8 cellular contexts compared by ENCODE assay signal in genomic region chr9:113376634-113377531, GRCh38. TPM values are rescaled to one million over a fixed set of nuclear protein-coding genes. Genes with fewer than 3 reads are reported as not detected.
DNase-seq lines count a peak whose midpoint lies in the region; ATAC-seq and TF ChIP-seq lines count a peak whose summit lies in the region.

Gene HDHD3 (minus strand): TSS chr9:113376986. CDS start chr9:113374354, 2,632 bp downstream.

- no peaks in the 10 kb centered on the region for H3K27me3 Mint-ChIP-seq in activated CD4-positive, alpha-beta T cell treated with anti-CD3 and anti-CD28 coated beads, Interleukin-2, amount 10 ng/mL, durations not matched to agents 24 days and 14 days

- peak within 1 kb of the TSS; percentile 84 to 85 for H3K9ac ChIP-seq in colonic mucosa (ENCODE audit: low read depth in 2 of 2, low read length in 2 of 2)

- TF ChIP-seq CTCF in colonic mucosa (IDR thresholded peaks at IDR 0.05): no peak

- H3K4me3 Mint-ChIP-seq in activated CD4-positive, alpha-beta T cell treated with anti-CD3 and anti-CD28 coated beads, Interleukin-2, amount 10 ng/mL, durations not matched to agents 24 days and 14 days: peak within 1 kb of the TSS; percentile 92

- ATAC-seq in GM18873 (IDR thresholded peaks at IDR 0.05; ENCODE audit: low FRiP score, unreplicated experiment) (peak; percentile 70), HG03135 (IDR thresholded peaks at IDR 0.05; ENCODE audit: unreplicated experiment) (peak; percentile 72)

- H3K36me3 Mint-ChIP-seq in activated CD4-positive, alpha-beta T cell treated with anti-CD3 and anti-CD28 coated beads, Interleukin-2, amount 10 ng/mL, durations not matched to agents 24 days and 14 days (ENCODE audit: low read depth): peaks cover 14% of the 10 kb centered on the region

- no peaks in the 10 kb centered on the region for H3K79me2 ChIP-seq in ACC112 (ENCODE audit: control insufficient read depth, insufficient read depth, low read length, unreplicated experiment)

- H3K4me3 ChIP-seq in ACC112 (ENCODE audit: low read depth, low read length): peak within 1 kb of the TSS; percentile 89
- H3K4me3 ChIP-seq in colonic mucosa: peak within 1 kb of the TSS; percentile 69

- H3K27ac ChIP-seq in ACC112 (ENCODE audit: low read depth, low read length) (no peak within 1 kb of the TSS), colonic mucosa (peak within 1 kb of the TSS; percentile 89)

- H3K36me3 ChIP-seq in ACC112 (ENCODE audit: insufficient read depth, low read length) (peaks cover 10% of the 10 kb centered on the region; the same call in 1 of the 2 replicates), colonic mucosa (peaks cover 8% of the 10 kb centered on the region)

- H3K9me3 Mint-ChIP-seq in activated CD4-positive, alpha-beta T cell treated with anti-CD3 and anti-CD28 coated beads, Interleukin-2, amount 10 ng/mL, durations not matched to agents 24 days and 14 days: no peaks in the 10 kb centered on the region

- no peaks in the 10 kb centered on the region for H3K27me3 ChIP-seq in ACC112 (ENCODE audit: insufficient read depth, low read length)
- H3K27me3 ChIP-seq in colonic mucosa: no peaks in the 10 kb centered on the region

- peak; percentile 62 for DNase-seq in NCI-H345 treated with DMSO at 0.1 percent for 48 hours (lab: John Stamatoyannopoulos, UW; ENCODE audit: unreplicated experiment)
- DNase-seq in activated CD4-positive, alpha-beta T cell treated with anti-CD3 and anti-CD28 coated beads, Interleukin-2, amount 10 ng/mL, durations not matched to agents 24 days and 14 days: peak; percentile 95
- peak; percentile 92 for DNase-seq in colonic mucosa
- peak; percentile 93 for DNase-seq in left kidney (ENCODE audit: low read depth, low spot score)
- DNase-seq in stimulated activated CD4-positive, alpha-beta T cell treated with anti-CD3 and anti-CD28 coated beads, Interleukin-2, amount 100 ng/mL, for 24 hours: peak; percentile 71 to 82

- intact Hi-C loops in activated CD4-positive, alpha-beta T cell treated with anti-CD3 and anti-CD28 coated beads, Interleukin-2, amount 10 ng/mL, durations not matched to agents 24 days and 14 days (cut with micrococcal nuclease): loop anchor here (1.0 to 2.0 kb wide), 6 partner anchors 24 to 156 kb away; partner anchors contain the start of genes ALAD, C9orf43, FKBP15 and POLE3
- intact Hi-C loops in colonic mucosa (cut with DNase I): no loop called here

- peak within 1 kb of the TSS; percentile 83 for H2AFZ ChIP-seq in ACC112 (ENCODE audit: low read length, unreplicated experiment)

- H3K4me1 ChIP-seq in ACC112 (ENCODE audit: control insufficient read depth, insufficient read depth, low read length, unreplicated experiment): peaks cover 6% of the 10 kb centered on the region
- H3K4me1 ChIP-seq in colonic mucosa: peaks cover 11% of the 10 kb centered on the region

- peak within 1 kb of the TSS; percentile 83 for H3K27ac Mint-ChIP-seq in activated CD4-positive, alpha-beta T cell treated with anti-CD3 and anti-CD28 coated beads, Interleukin-2, amount 10 ng/mL, durations not matched to agents 24 days and 14 days

- no peaks in the 10 kb centered on the region for H3K9me3 ChIP-seq in colonic mucosa

- H3K4me1 Mint-ChIP-seq in activated CD4-positive, alpha-beta T cell treated with anti-CD3 and anti-CD28 coated beads, Interleukin-2, amount 10 ng/mL, durations not matched to agents 24 days and 14 days: peaks cover 15% of the 10 kb centered on the region

RNA-seq across cellular contexts. Expression of gene HDHD3, which starts in this region (rescaled TPM):
- total RNA-seq in activated CD4-positive, alpha-beta T cell treated with anti-CD3 and anti-CD28 coated beads, Interleukin-2, amount 10 ng/mL, durations not matched to agents 24 days and 14 days: 16.5 and 17.8 TPM in 2 replicates
- 100 to 1,000 TPM; 132 to 141 TPM for total RNA-seq in colonic mucosa
